22 cellular contexts compared by ENCODE assay signal in genomic region chr11:46999217-46999616, GRCh38.
"Had no signal": no experiment of that assay in that cellular context is flagged by ENCODE, and none has a peak within 500 bp of the region (broad histone marks: within the 10 kb centered on the region; RNA-seq: fewer than 3 reads in every experiment).

No MANE protein-coding gene starts in this region.

- DNase-seq: activated CD4-positive, alpha-beta T cell treated with anti-CD3 and anti-CD28 coated beads, Interleukin-2, amount 10 ng/mL, durations not matched to agents 24 days and 14 days; activated CD4-positive, alpha-beta T cell treated with anti-CD3 and anti-CD28 coated beads, Interleukin-2, amount 50 U/mL, for 4 hours; activated CD8-positive, alpha-beta T cell treated with anti-CD3 and anti-CD28 coated beads for 36 hours; activated gamma-delta T cell; activated naive CD4-positive, alpha-beta T cell treated with Interleukin-2 at 50 U/mL for 16 hours; activated naive CD8-positive, alpha-beta T cell treated with anti-CD3 and anti-CD28 coated beads, Interleukin-2, amount 10 ng/mL, durations not matched to agents 7 days and 5 days; activated T-cell treated with anti-CD3 and anti-CD28 coated beads, Interleukin-2, amount 50 U/mL, for 1 hour; amygdala; MG63; NCI-H1048; NCI-H1105 treated with DMSO at 0.1 percent for 48 hours; NCI-H1436; NCI-H1694; NCI-H2029; NCI-H345; NCI-H524 treated with DMSO at 0.1 percent for 48 hours; Right ventricle myocardium superior; SJCRH30 had no signal

- H3K36me3 ChIP-seq: cardiac muscle cell, MG63 had no signal

- H3K9me3 ChIP-seq: ascending aorta, MG63, SJCRH30 had no signal

- H3K27me3 ChIP-seq: ascending aorta, cardiac muscle cell, MG63, SJCRH30 had no signal

- H3K4me1 ChIP-seq: SJCRH30 had no signal

- H3K4me3 ChIP-seq: ascending aorta, cardiac muscle cell, coronary artery, MG63, SJCRH30, SK-N-MC had no signal

- H3K27ac ChIP-seq: ascending aorta, coronary artery, SJCRH30, SK-N-MC had no signal

- ATAC-seq: activated CD8-positive, alpha-beta T cell treated with anti-CD3 and anti-CD28 coated beads for 36 hours had no signal
